ENCODE assay signal across 5 cellular contexts in the genomic region with DNA sequence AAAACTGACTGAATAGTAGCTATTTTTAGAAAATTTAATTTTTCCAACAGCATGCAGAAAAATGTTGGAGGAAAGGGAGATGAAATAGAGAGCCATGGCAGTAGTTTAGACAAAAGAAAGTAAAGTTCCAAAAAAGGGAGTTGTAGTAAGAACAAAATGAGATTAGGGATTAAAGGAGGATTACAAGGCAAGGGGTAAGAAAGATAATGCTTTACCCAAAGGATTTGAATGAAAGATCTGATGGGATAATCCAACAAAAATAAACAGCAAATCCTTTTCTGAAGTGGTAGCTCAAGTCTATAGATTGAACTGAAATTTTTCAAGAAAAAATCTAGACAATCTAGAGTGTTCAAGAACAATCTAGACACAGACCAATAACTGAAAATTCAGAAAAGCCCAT.
"Had no signal": no experiment of that assay in that cellular context is flagged by ENCODE, and none has a peak within 500 bp of the region (broad histone marks: within the 10 kb centered on the region; RNA-seq: fewer than 3 reads in every experiment).

No MANE protein-coding gene starts in this region.

- DNase-seq: H9, HCEC 1CT, IMR-90 had no signal

- H3K27ac Mint-ChIP-seq: GM23338, H9 had no signal

- H3K4me2 ChIP-seq: GM23338 had no signal

- H3K4me1 Mint-ChIP-seq: GM23338, H9 had no signal

- H3K4me3 Mint-ChIP-seq: GM23338, H9 had no signal

- H2AFZ ChIP-seq: GM23338 had no signal

- H3K4me3 ChIP-seq: GM23338, K562 had no signal
